Comparison of ENCODE assay signal across 15 cellular contexts in the genomic region with DNA sequence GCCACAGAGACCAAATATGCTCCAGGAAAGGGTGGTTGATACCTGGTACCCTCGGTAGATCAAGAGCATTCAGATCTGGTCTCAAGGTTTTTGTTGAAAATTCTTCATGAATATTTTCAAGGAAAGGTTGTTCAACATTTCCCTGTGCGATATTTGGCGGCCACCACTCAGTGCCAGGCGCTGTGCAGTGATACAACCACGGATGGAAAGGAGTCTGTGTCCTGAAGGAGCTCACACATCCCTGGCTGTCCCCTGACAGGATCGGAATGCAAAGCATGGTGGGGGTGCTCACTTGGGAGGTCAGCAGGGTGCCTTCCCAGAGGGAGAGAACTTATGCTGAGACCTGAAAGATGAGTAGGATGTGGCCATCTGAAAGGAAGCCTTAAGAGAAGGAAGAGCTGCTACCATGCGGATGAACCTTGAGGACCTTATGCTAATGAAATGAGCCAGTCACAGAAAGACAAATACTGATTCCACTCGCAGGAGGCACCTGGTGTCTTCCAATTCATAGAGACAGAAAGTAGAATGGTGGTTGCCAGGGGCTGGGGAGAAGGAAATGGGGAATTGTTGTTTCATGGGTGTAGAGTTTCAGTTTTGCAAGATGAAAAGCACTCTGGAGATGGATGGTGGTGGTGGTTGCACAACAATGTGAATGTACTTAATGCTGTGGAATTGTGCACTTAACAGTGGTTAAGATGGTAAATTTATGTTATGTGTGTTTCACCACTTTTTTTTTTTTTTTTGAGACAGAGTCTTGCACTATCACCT. TPM values are rescaled to one million over a fixed set of nuclear protein-coding genes. Genes with fewer than 3 reads are reported as not detected.
A peak's percentile ranks its signal among the peaks of the same experiment; 100 is the strongest.
DNase-seq lines count a peak whose midpoint lies in the region; ATAC-seq, FAIRE-seq and TF ChIP-seq lines count a peak whose summit lies in the region.
"Had no signal": no experiment of that assay in that cellular context is flagged by ENCODE, and none has a peak within 500 bp of the region (broad histone marks: within the 10 kb centered on the region; RNA-seq: fewer than 3 reads in every experiment).

No MANE protein-coding gene starts in this region.

- 89% methylated on average over 8 of the region's 8 CpGs; no CpG with 5 or more reads in 1 of the 2 experiments for WGBS in H1 (ENCODE audit: extremely low coverage in 1 of 2, insufficient coverage in 1 of 2, insufficient read length in 1 of 2, insufficient replicate concordance in 2 of 2, low coverage in 1 of 2, low lambda C conversion rate in 2 of 2, missing lambda C conversion rate in 1 of 2), 2 experiments

- no peak overlapping the region for H3K14ac ChIP-seq in H1 (ENCODE audit: insufficient read length)

- H3K9me3 Mint-ChIP-seq in stimulated activated memory B cell treated with anti-CD40 and anti-IgM and Interleukin-4, amounts not matched to agents 10 μg/mL and 1 μg/mL and 100 μg/mL, for 72 hours = no peaks in the 10 kb centered on the region

- no peak overlapping the region for H2AFZ ChIP-seq in H1 (ENCODE audit: low read length)

- no peaks in the 10 kb centered on the region for H3K79me1 ChIP-seq in H1 (ENCODE audit: low read depth, low read length)

- peak overlapping the region; percentile 6; the same call in 1 of the 2 replicates for H3K18ac ChIP-seq in H1 (ENCODE audit: extremely low read depth, low read length)

- H3K4me3 ChIP-seq in H1 (ENCODE audit: extremely low read depth in 1 of 4, insufficient read depth in 2 of 4, low read depth in 3 of 4, low read length in 4 of 4) = no peak overlapping the region
- H3K4me3 ChIP-seq: MG63, transverse colon had no signal

- no peak overlapping the region for H3K4ac ChIP-seq in H1 (replicated peaks; ENCODE audit: insufficient read length, low read depth, low read length)

- no peak overlapping the region for H3K4me2 ChIP-seq in H1 (ENCODE audit: insufficient read depth in 1 of 2, low read depth in 2 of 2, low read length in 2 of 2)

- 0 out of 7 replicates have a peak, but pooled peaks cover 0 to 4% (median under 1%) of the 10 kb centered on the region in 4 experiments for H3K4me1 ChIP-seq in H1 (replicated peaks in 1 of 4; ENCODE audit: control insufficient read depth in 3 of 4, insufficient read depth in 4 of 4, low read length in 3 of 4)

- H2BK12ac ChIP-seq in H1 (ENCODE audit: low read depth, low read length) = no peak overlapping the region; the same call in 1 of the 2 replicates

- POLR2A ChIA-PET in H1 (lab: Charles Lee; ENCODE audit: partially characterized antibody) = no interaction called here

- FAIRE-seq in H1 (lab: Jason Lieb, UNC) (no peak), D721Med (lab: Jason Lieb, UNC) (no peak)
- FAIRE-seq: astrocyte, HTR-8/SVneo had no signal

- no peaks in the 10 kb centered on the region for H4K20me1 ChIP-seq in H1 (replicated peaks in 1 of 2; ENCODE audit: control insufficient read depth in 1 of 2, insufficient read depth in 2 of 2, low read length in 2 of 2)

- no peak overlapping the region for H3K27ac Mint-ChIP-seq in stimulated activated memory B cell treated with anti-CD40 and anti-IgM and Interleukin-4, amounts not matched to agents 10 μg/mL and 1 μg/mL and 100 μg/mL, for 72 hours

- peaks cover 54% of the 10 kb centered on the region for H3K27me3 Mint-ChIP-seq in stimulated activated memory B cell treated with anti-CD40 and anti-IgM and Interleukin-4, amounts not matched to agents 10 μg/mL and 1 μg/mL and 100 μg/mL, for 72 hours

- TF ChIP-seq RAD21 in H1 (IDR thresholded peaks at IDR 0.05 in 1 of 2, conservative IDR thresholded peaks at IDR 0.05 in 1 of 2; ENCODE audit: low read depth in 2 of 2, low read length in 2 of 2) = no peak

- no peak overlapping the region for H2BK20ac ChIP-seq in H1 (ENCODE audit: low read length)

- H4K5ac ChIP-seq in H1 (ENCODE audit: insufficient read length, low read depth, low read length) = no peak overlapping the region

- TF ChIP-seq POLR2A in H1 (IDR thresholded peaks at IDR 0.05; ENCODE audit: control extremely low read depth in 1 of 2, low read depth in 2 of 2, low read length in 2 of 2) = no peak

- no peak overlapping the region for H2AK5ac ChIP-seq in H1 (ENCODE audit: low read depth, low read length)

- H3K23ac ChIP-seq in H1 (ENCODE audit: insufficient read length) = no peak overlapping the region

- H4K8ac ChIP-seq in H1 (ENCODE audit: extremely low read depth, insufficient read depth, low read length) = no peak overlapping the region

- ATAC-seq in stimulated activated memory B cell treated with anti-CD40 and anti-IgM and Interleukin-4, amounts not matched to agents 10 μg/mL and 1 μg/mL and 100 μg/mL, for 72 hours = no peak

- H3K9ac ChIP-seq in H1 (replicated peaks in 1 of 4; ENCODE audit: extremely low read depth in 1 of 4, low read depth in 3 of 4, low read length in 3 of 4) = no peak overlapping the region

- H3K36me3 ChIP-seq in H1 (ENCODE audit: control insufficient read depth in 2 of 4, insufficient read depth in 4 of 4, low read length in 3 of 4) = no peaks in the 10 kb centered on the region
- H3K36me3 ChIP-seq: MG63, transverse colon had no signal

- TF ChIP-seq EP300 in H1 (IDR thresholded peaks at IDR 0.05; ENCODE audit: borderline replicate concordance in 1 of 2, low read depth in 2 of 2, low read length in 2 of 2) = no peak

- H3K27me3 ChIP-seq in H1 (replicated peaks in 1 of 4; ENCODE audit: control insufficient read depth in 3 of 4, extremely low read depth in 1 of 4, insufficient read depth in 3 of 4, low read length in 3 of 4) = no peaks in the 10 kb centered on the region
- H3K27me3 ChIP-seq: transverse colon had no signal

- H2BK15ac ChIP-seq in H1 (ENCODE audit: low read length) = no peak overlapping the region

- H3K79me2 ChIP-seq in H1 (ENCODE audit: control insufficient read depth in 1 of 2, insufficient read depth in 2 of 2, low read length in 2 of 2) = no peaks in the 10 kb centered on the region

- H3K36me3 Mint-ChIP-seq in stimulated activated memory B cell treated with anti-CD40 and anti-IgM and Interleukin-4, amounts not matched to agents 10 μg/mL and 1 μg/mL and 100 μg/mL, for 72 hours = no peaks in the 10 kb centered on the region

- H2BK5ac ChIP-seq in H1 (ENCODE audit: low read depth, low read length) = peak overlapping the region; percentile 62; the same call in 1 of the 2 replicates

- CTCF ChIA-PET in H1 (lab: Charles Lee; ENCODE audit: partially characterized antibody) = interaction anchor here (0.9 kb wide), 1 partner anchor 72 kb away, joined by 3 read pairs; no protein-coding TSS in a partner anchor

- no peaks in the 10 kb centered on the region; the same call in 1 of the 2 replicates for H3K23me2 ChIP-seq in H1 (ENCODE audit: low read depth, low read length)

- H3K4me3 Mint-ChIP-seq in stimulated activated memory B cell treated with anti-CD40 and anti-IgM and Interleukin-4, amounts not matched to agents 10 μg/mL and 1 μg/mL and 100 μg/mL, for 72 hours = no peak overlapping the region

- H3K9me3 ChIP-seq in H1 (ENCODE audit: insufficient read depth in 2 of 2, low read depth in 1 of 2, low read length in 1 of 2) = no peaks in the 10 kb centered on the region
- H3K9me3 ChIP-seq: MG63, transverse colon had no signal

- DNase-seq in DMS53 (lab: John Stamatoyannopoulos, UW) = peak; percentile 85
- peak; percentile 75 for DNase-seq in MV-4-11 (lab: John Stamatoyannopoulos, UW)
- peak; percentile 52 for DNase-seq in NCI-H526 treated with DMSO at 0.1 percent for 48 hours (lab: John Stamatoyannopoulos, UW)
- peak in 1 of 2 experiments; percentile 32 for DNase-seq in H1 (ENCODE audit: low read depth in 1 of 2, low spot score in 2 of 2)
- no peak for DNase-seq in D721Med (ENCODE audit: insufficient read length, low spot score)
- DNase-seq in AG20443 (ENCODE audit: low spot score) = no peak
- DNase-seq in medulla oblongata (ENCODE audit: extremely low spot score) = no peak
- DNase-seq: activated CD8-positive, alpha-beta memory T cell treated with anti-CD3 and anti-CD28 coated beads for 24 hours; activated effector memory CD4-positive, alpha-beta T cell treated with anti-CD3 and anti-CD28 coated beads, Interleukin-2, amount 50 U/mL, for 16 hours; foreskin fibroblast; MG63; transverse colon had no signal

- H2BK120ac ChIP-seq in H1 (replicated peaks; ENCODE audit: low read depth, low read length) = no peak overlapping the region

- no peak overlapping the region for H3K27ac ChIP-seq in H1 (ENCODE audit: low read depth, low read length)
- H3K27ac ChIP-seq: transverse colon had no signal

- no peak overlapping the region for H4K91ac ChIP-seq in H1 (replicated peaks; ENCODE audit: insufficient read length, low read length)

- no peaks in the 10 kb centered on the region for H3K4me1 Mint-ChIP-seq in stimulated activated memory B cell treated with anti-CD40 and anti-IgM and Interleukin-4, amounts not matched to agents 10 μg/mL and 1 μg/mL and 100 μg/mL, for 72 hours

- TF ChIP-seq CTCF in H1 (IDR thresholded peaks at IDR 0.05; ENCODE audit: control extremely low read depth in 1 of 3, insufficient read depth in 1 of 3, low read depth in 1 of 3, low read length in 3 of 3) (no peak), D721Med (IDR thresholded peaks at IDR 0.05; ENCODE audit: insufficient read depth, missing control alignments) (no peak)

- no peak overlapping the region for H3K56ac ChIP-seq in H1 (replicated peaks; ENCODE audit: insufficient read length, low read depth, low read length)

TF ChIP-seq in H1, 55 proteins besides CTCF, POLR2A, EP300 and RAD21:
- no peak for TF ChIP-seq RBBP5 (IDR thresholded peaks at IDR 0.05; ENCODE audit: borderline replicate concordance, low read depth, low read length)
- TF ChIP-seq CBX8 (IDR thresholded peaks at IDR 0.05; ENCODE audit: borderline replicate concordance, low read depth, low read length) = no peak

RNA-seq across cellular contexts. Expression of a gene that starts 41.6 kb away (rescaled TPM):
- total RNA-seq in H1 (2021; fragmentation: NEBNext Ultra II Directional; extraction: Animal tissue kit (Norgen Biotek cat#: 25700)) = 131 and 145 TPM in 2 replicates
- polyA plus RNA-seq in H1 (2011; rRNA removed) = 11.0 and 14.2 TPM in 2 replicates
- polyA plus RNA-seq in H1 (2011; cell fraction: cytosol; rRNA removed) = 28.5 TPM
- polyA plus RNA-seq in H1 (2011; cell fraction: nucleus; rRNA removed) = 17.8 TPM
- polyA plus RNA-seq in H1 (2012, experiment 1 of 2) = 47.8 to 85.9 TPM (median 55.3 TPM) in 4 replicates
- 5.8 TPM for polyA plus RNA-seq in H1 (2012, experiment 2 of 2)
- polyA plus RNA-seq in H1 (2013, experiment 1 of 2) = 79.6 TPM
- polyA plus RNA-seq in H1 (2013, experiment 2 of 2) = 76.8 TPM
- 19.3 and 27.9 TPM in 2 replicates for polyA minus RNA-seq in H1 (2011; rRNA and poly(A)+ RNA removed)
- 31.0 TPM for polyA minus RNA-seq in H1 (2011; cell fraction: cytosol; rRNA and poly(A)+ RNA removed)
- 31.9 TPM for polyA minus RNA-seq in H1 (2011; cell fraction: nucleus; rRNA and poly(A)+ RNA removed)

Comparison
In these comparisons a context has a peak if more than half of its experiments do, and no peak if none do; other contexts are left out.
1. DNase-seq: peak in DMS53 (single experiment), MV-4-11 (single experiment) and NCI-H526 treated with DMSO at 0.1 percent for 48 hours (single experiment); none in D721Med (single experiment), AG20443 (single experiment) and medulla oblongata (single experiment).